Comparison of ENCODE assay signal across 11 cellular contexts in genomic region chr10:80201592-80202256, GRCh38. TPM values are rescaled to one million over a fixed set of nuclear protein-coding genes. Genes with fewer than 3 reads are reported as not detected.
DNase-seq lines count a peak whose midpoint lies in the region; ATAC-seq and TF ChIP-seq lines count a peak whose summit lies in the region.
"Had no signal": no experiment of that assay in that cellular context is flagged by ENCODE, and none has a peak within 500 bp of the region (broad histone marks: within the 10 kb centered on the region; RNA-seq: fewer than 3 reads in every experiment).

No MANE protein-coding gene starts in this region.

- peak overlapping the region; percentile 98 for H3K9ac ChIP-seq in mucosa of stomach (ENCODE audit: low read length)

- H3K27ac ChIP-seq in coronary artery (peak overlapping the region; percentile 99 to 100), vagina (peak overlapping the region; percentile 98)
- H3K27ac ChIP-seq: C4-2B had no signal

- H3K4me3 ChIP-seq in coronary artery, result no peak overlapping the region
- H3K4me3 ChIP-seq in mucosa of stomach (ENCODE audit: low read length), result no peak overlapping the region
- H3K4me3 ChIP-seq in vagina, result no peak overlapping the region

- no peaks in the 10 kb centered on the region for H3K9me3 Mint-ChIP-seq in stimulated activated naive CD8-positive, alpha-beta T cell treated with anti-CD3 and anti-CD28 coated beads, Interleukin-15, Interleukin-2, amounts not matched to agents 100 ng/mL and 50 ng/mL, for 24 hours
- H3K9me3 Mint-ChIP-seq: nephron progenitor cell had no signal

- H3K4me1 ChIP-seq in mucosa of stomach (ENCODE audit: control insufficient read depth, insufficient read depth, low read length) (peaks cover 79% of the 10 kb centered on the region), vagina (peaks cover 91% of the 10 kb centered on the region)

- H3K4me1 Mint-ChIP-seq in stimulated activated naive CD8-positive, alpha-beta T cell treated with anti-CD3 and anti-CD28 coated beads, Interleukin-15, Interleukin-2, amounts not matched to agents 100 ng/mL and 50 ng/mL, for 24 hours (ENCODE audit: low read depth), result peaks cover 89% of the 10 kb centered on the region

- H3K9me3 ChIP-seq in mucosa of stomach (ENCODE audit: control insufficient read depth, low read length) (no peaks in the 10 kb centered on the region), vagina (no peaks in the 10 kb centered on the region)

- TF ChIP-seq CTCF in coronary artery (IDR thresholded peaks at IDR 0.05), result no peak
- no peak for TF ChIP-seq CTCF in vagina (IDR thresholded peaks at IDR 0.05)

- DNase-seq in stimulated activated naive CD8-positive, alpha-beta T cell treated with anti-CD3 and anti-CD28 coated beads, Interleukin-15, Interleukin-2, amounts not matched to agents 100 U/mL and 50 U/mL, for 24 hours, result no peak
- no peak for DNase-seq in coronary artery (ENCODE audit: low spot score)
- no peak for DNase-seq in vagina (ENCODE audit: extremely low spot score in 2 of 2)
- DNase-seq in NCI-H446 treated with DMSO at 0.1 percent for 48 hours (lab: John Stamatoyannopoulos, UW), result no peak
- DNase-seq: activated CD8-positive, alpha-beta memory T cell treated with anti-CD3 and anti-CD28 coated beads, Interleukin-2, amount 50 U/mL, for 4 hours; nephron progenitor cell had no signal

- H3K36me3 ChIP-seq in mucosa of stomach (ENCODE audit: control insufficient read depth, insufficient read depth, low read length), result no peaks in the 10 kb centered on the region
- no peaks in the 10 kb centered on the region for H3K36me3 ChIP-seq in vagina

- no peak for ATAC-seq in stimulated activated naive CD8-positive, alpha-beta T cell treated with anti-CD3 and anti-CD28 coated beads, Interleukin-15, Interleukin-2, amounts not matched to agents 100 U/mL and 50 U/mL, for 24 hours
- no peak for ATAC-seq in HG03025 (IDR thresholded peaks at IDR 0.05; ENCODE audit: low FRiP score, unreplicated experiment)
- ATAC-seq in HG02623 (IDR thresholded peaks at IDR 0.05; ENCODE audit: unreplicated experiment), result no peak

- no peaks in the 10 kb centered on the region for H3K27me3 Mint-ChIP-seq in stimulated activated naive CD8-positive, alpha-beta T cell treated with anti-CD3 and anti-CD28 coated beads, Interleukin-15, Interleukin-2, amounts not matched to agents 100 ng/mL and 50 ng/mL, for 24 hours

- H3K27ac Mint-ChIP-seq in stimulated activated naive CD8-positive, alpha-beta T cell treated with anti-CD3 and anti-CD28 coated beads, Interleukin-15, Interleukin-2, amounts not matched to agents 100 ng/mL and 50 ng/mL, for 24 hours, result peak overlapping the region; percentile 83
- H3K27ac Mint-ChIP-seq: nephron progenitor cell had no signal

- peak overlapping the region; percentile 89 for H3K4me3 Mint-ChIP-seq in stimulated activated naive CD8-positive, alpha-beta T cell treated with anti-CD3 and anti-CD28 coated beads, Interleukin-15, Interleukin-2, amounts not matched to agents 100 ng/mL and 50 ng/mL, for 24 hours
- H3K4me3 Mint-ChIP-seq: nephron progenitor cell had no signal

- H3K27me3 ChIP-seq in mucosa of stomach (ENCODE audit: control insufficient read depth, insufficient read depth, low read length) (no peaks in the 10 kb centered on the region), vagina (no peaks in the 10 kb centered on the region)

- H3K36me3 Mint-ChIP-seq in stimulated activated naive CD8-positive, alpha-beta T cell treated with anti-CD3 and anti-CD28 coated beads, Interleukin-15, Interleukin-2, amounts not matched to agents 100 ng/mL and 50 ng/mL, for 24 hours (ENCODE audit: low read depth), result peaks cover 21% of the 10 kb centered on the region

- TF ChIP-seq POLR2A in vagina (IDR thresholded peaks at IDR 0.05), result no peak

- intact Hi-C loops in vagina (cut with DNase I), result loop anchor here (5.0 kb wide), 2 partner anchors 39 to 59 kb away; no protein-coding TSS in a partner anchor

RNA-seq across cellular contexts. Expression of gene ANXA11, which starts 3.6 kb away (rescaled TPM):
- total RNA-seq in vagina, result 101 TPM
